Comparison of ENCODE assay signal across 23 cellular contexts in genomic region chr5:169185626-169186025, GRCh38.
"Had no signal": no experiment of that assay in that cellular context is flagged by ENCODE, and none has a peak within 500 bp of the region (broad histone marks: within the 10 kb centered on the region; RNA-seq: fewer than 3 reads in every experiment).

No MANE protein-coding gene starts in this region.

- DNase-seq: activated CD4-positive, alpha-beta memory T cell treated with anti-CD3 and anti-CD28 coated beads, Interleukin-2, amount 10 ng/mL, durations not matched to agents 7 days and 5 days; activated CD4-positive, alpha-beta T cell treated with anti-CD3 and anti-CD28 coated beads for 48 hours; activated CD4-positive, CD25-positive, alpha-beta regulatory T cell; activated effector memory CD4-positive, alpha-beta T cell treated with Interleukin-2 at 50 U/mL for 16 hours; activated naive CD4-positive, alpha-beta T cell treated with anti-CD3 and anti-CD28 coated beads, Interleukin-2, amount 10 ng/mL, durations not matched to agents 7 days and 5 days; activated naive CD8-positive, alpha-beta T cell treated with anti-CD3 and anti-CD28 coated beads, Interleukin-2, amount 50 U/mL, for 24 hours; activated T-cell treated with anti-CD3 and anti-CD28 coated beads, Interleukin-2, amount 50 U/mL, for 48 hours; aorta; cerebellar nuclear complex; cortex of kidney; erythroblast; left colon; midbrain; nephron progenitor cell; nucleus accumbens; posterior cingulate gyrus; stimulated activated naive B cell treated with anti-CD40 and anti-IgM and Interleukin-4, amounts not matched to agents 10 μg/mL and 1 μg/mL and 100 μg/mL, for 72 hours; T-helper 1 cell; T-helper 9 cell; upper lobe of left lung had no signal

- H3K27ac ChIP-seq: gastroesophageal sphincter, thoracic aorta, upper lobe of left lung had no signal

- ATAC-seq: activated naive CD8-positive, alpha-beta T cell treated with anti-CD3 and anti-CD28 coated beads, Interleukin-2, amount 50 U/mL, for 24 hours; gastroesophageal sphincter; left colon; stimulated activated naive B cell treated with anti-CD40 and anti-IgM and Interleukin-4, amounts not matched to agents 10 μg/mL and 1 μg/mL and 100 μg/mL, for 72 hours had no signal

- H3K36me3 ChIP-seq: gastroesophageal sphincter, thoracic aorta, upper lobe of left lung had no signal

- H3K4me1 ChIP-seq: upper lobe of left lung had no signal

- H3K4me3 ChIP-seq: gastroesophageal sphincter, lung, thoracic aorta, upper lobe of left lung had no signal

- H3K27me3 ChIP-seq: gastroesophageal sphincter, upper lobe of left lung had no signal

- H3K9me3 ChIP-seq: gastroesophageal sphincter, thoracic aorta, upper lobe of left lung had no signal
